In the genomic region with DNA sequence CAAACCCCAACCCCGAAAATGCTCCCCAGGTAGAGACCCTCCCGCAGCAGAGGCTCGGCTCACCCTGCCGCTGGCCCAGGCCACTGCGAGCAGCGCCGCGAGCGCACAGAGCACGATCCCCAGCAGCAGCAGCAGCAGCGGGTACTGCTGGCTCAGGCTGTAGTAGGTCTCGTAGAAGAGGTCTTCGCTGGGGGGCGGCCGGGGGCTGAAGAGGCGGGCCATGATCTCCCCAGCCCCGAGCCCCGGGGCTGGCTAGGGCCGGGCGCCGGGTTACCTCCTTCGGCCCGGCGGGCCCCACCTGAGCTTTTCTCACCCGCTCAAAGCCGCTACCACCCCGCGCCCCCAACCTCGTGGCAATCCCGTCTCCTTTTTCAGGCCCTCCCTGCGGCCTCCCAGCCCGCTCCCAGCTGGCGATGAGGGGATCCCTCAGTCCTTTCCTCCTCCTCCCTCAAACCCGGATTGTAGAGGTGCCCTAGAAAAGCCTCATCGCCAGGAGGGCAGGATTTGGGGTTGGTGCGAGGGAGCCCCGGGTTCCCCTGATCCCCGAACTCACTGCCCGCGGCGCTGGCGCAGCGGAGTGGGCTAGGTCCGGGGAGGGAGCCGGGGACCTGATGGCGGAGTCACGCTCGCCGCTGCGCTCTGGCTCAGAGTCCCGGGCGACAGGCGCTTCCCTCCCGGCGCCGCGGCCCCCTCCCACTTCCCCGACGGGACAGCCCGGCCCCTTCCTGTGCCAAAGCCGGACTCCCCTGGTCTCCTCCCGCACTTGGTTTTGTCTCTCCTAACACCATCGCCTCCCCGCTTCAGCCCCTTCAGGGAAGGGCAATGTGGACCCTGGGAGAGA, we compare ENCODE assay signal across 8 cellular contexts. TPM values are rescaled to one million over a fixed set of nuclear protein-coding genes. Genes with fewer than 3 reads are reported as not detected.
A peak's percentile ranks its signal among the peaks of the same experiment; 100 is the strongest.
DNase-seq lines count a peak whose midpoint lies in the region; ATAC-seq and TF ChIP-seq lines count a peak whose summit lies in the region.

Gene ADCY4, minus strand, starts transcription at position 641 of the 841 bp plus-strand sequence. Its CDS starts 419 bp downstream, at position 222.

- 3 to 4% methylated on average over 56 to 64 of the region's 64 CpGs for WGBS in lung, 2 donors

- peaks cover 0 to 9% of the 10 kb centered on the region in 2 donors for H3K36me3 ChIP-seq in lung (ENCODE audit: control insufficient read depth in 2 of 2, insufficient read depth in 2 of 2, low read length in 2 of 2)
- H3K36me3 ChIP-seq in tibial artery = no peaks in the 10 kb centered on the region

- H3K27ac ChIP-seq in coronary artery (peak within 1 kb of the TSS; percentile 21 to 59), lung (ENCODE audit: low read depth in 1 of 2, low read length in 1 of 2) (peak within 1 kb of the TSS; percentile 82), tibial artery (no peak within 1 kb of the TSS)

- intact Hi-C loops in tibial artery (cut with DNase I; ENCODE audit: low total_unique reads) = no loop called here

- no peak for ATAC-seq in lung (ENCODE audit: insufficient read depth, low FRiP score)

- no peaks in the 10 kb centered on the region for H3K9me3 ChIP-seq in lung (ENCODE audit: control insufficient read depth in 2 of 2, insufficient read depth in 1 of 2, low read length in 1 of 2)
- H3K9me3 ChIP-seq in tibial artery = no peaks in the 10 kb centered on the region

- H3K4me3 ChIP-seq in coronary artery (peak within 1 kb of the TSS; percentile 60), lung (peak within 1 kb of the TSS; percentile 48), tibial artery (peak within 1 kb of the TSS; percentile 35 to 44)

- H3K27me3 ChIP-seq in lung (ENCODE audit: control insufficient read depth, insufficient read depth) (no peaks in the 10 kb centered on the region), tibial artery (peaks cover 6 to 71% of the 10 kb centered on the region in 2 donors)

- peak; percentile 71 for DNase-seq in activated effector memory CD4-positive, alpha-beta T cell treated with anti-CD3 and anti-CD28 coated beads, Interleukin-2, amount 50 U/mL, for 16 hours
- DNase-seq in activated effector memory CD4-positive, alpha-beta T cell treated with Interleukin-2 at 50 U/mL for 16 hours = no peak
- DNase-seq in coronary artery (ENCODE audit: low spot score) (no peak), lung (ENCODE audit: low spot score) (no peak), tibial artery (no peak), NCI-H2029 (lab: John Stamatoyannopoulos, UW) (no peak), NCI-H2227 (lab: John Stamatoyannopoulos, UW; ENCODE audit: unreplicated experiment) (no peak), NCI-H2029 treated with DMSO at 0.1 percent for 48 hours (lab: John Stamatoyannopoulos, UW) (no peak)

- no peak for TF ChIP-seq CTCF in coronary artery (IDR thresholded peaks at IDR 0.05)
- TF ChIP-seq CTCF in lung (IDR thresholded peaks at IDR 0.05; ENCODE audit: control extremely low read depth, extremely low read depth) = no peak
- TF ChIP-seq CTCF in tibial artery (IDR thresholded peaks at IDR 0.05) = no peak

- H3K4me1 ChIP-seq in lung (ENCODE audit: control insufficient read depth in 2 of 2, insufficient read depth in 2 of 2, low read length in 2 of 2) (peaks cover 0 to 27% of the 10 kb centered on the region in 2 donors), tibial artery (peaks cover 0 to 42% (median 28%) of the 10 kb centered on the region in 4 donors)

RNA-seq across cellular contexts. Expression of gene ADCY4, which starts in this region (rescaled TPM):
- 10 to 100 TPM; 35.7 to 36.3 TPM for total RNA-seq in lung
- polyA plus RNA-seq in lung = 10 to 100 TPM; 22.6 to 42.8 TPM

Comparison
In these comparisons a context has a peak if more than half of its experiments do, and no peak if none do; other contexts are left out.
1. H3K27ac ChIP-seq: peak in coronary artery (2 of 2) and lung (2 of 2); none in tibial artery (0 of 2).
2. Peak in every context shown above with its lines, with median percentiles within 50 percentile points of each other: H3K4me3 ChIP-seq.